ENCODE assay signal across 20 cellular contexts in the genomic region with DNA sequence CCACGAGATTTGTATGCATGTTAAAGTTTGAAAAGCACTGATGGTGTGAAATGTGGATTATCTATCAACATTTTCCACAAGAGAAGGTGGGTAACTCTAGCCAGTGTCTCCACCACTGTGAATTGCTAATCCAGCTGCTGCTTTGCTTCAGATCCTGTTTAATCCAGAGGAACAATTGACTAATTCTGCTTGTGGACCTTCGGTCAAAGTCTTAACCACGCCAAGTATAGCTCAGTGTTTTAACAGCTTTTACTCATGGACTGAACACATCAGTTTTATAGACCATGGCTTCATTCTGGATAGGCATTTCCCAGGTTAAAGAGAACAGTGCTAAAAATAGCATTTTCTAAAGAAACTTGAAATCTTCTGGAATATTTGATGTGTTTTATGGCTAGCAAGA. TPM values are rescaled to one million over a fixed set of nuclear protein-coding genes. Genes with fewer than 3 reads are reported as not detected.
DNase-seq lines count a peak whose midpoint lies in the region; ATAC-seq, FAIRE-seq and TF ChIP-seq lines count a peak whose summit lies in the region.
"Had no signal": no experiment of that assay in that cellular context is flagged by ENCODE, and none has a peak within 500 bp of the region (broad histone marks: within the 10 kb centered on the region; RNA-seq: fewer than 3 reads in every experiment).

No MANE protein-coding gene starts in this region.

- no peaks in the 10 kb centered on the region for H3K9me2 ChIP-seq in OCI-LY1 (ENCODE audit: low read depth, low read length)

- H2AFZ ChIP-seq in OCI-LY1 (ENCODE audit: low read length) (no peak overlapping the region), keratinocyte (ENCODE audit: control insufficient read depth, low read length) (no peak overlapping the region), neural progenitor cell (replicated peaks) (no peak overlapping the region)

- H3K4me1 ChIP-seq in OCI-LY1 (ENCODE audit: insufficient read depth, low read length, severe bottlenecking) (peaks cover 20% of the 10 kb centered on the region), keratinocyte (ENCODE audit: control insufficient read depth, extremely low read depth, insufficient read depth, low read length) (peaks cover 21% of the 10 kb centered on the region), neural progenitor cell (peaks cover 15% of the 10 kb centered on the region)
- peaks cover 6 to 7% of the 10 kb centered on the region in 2 donors for H3K4me1 ChIP-seq in naive thymus-derived CD4-positive, alpha-beta T cell (ENCODE audit: control insufficient read depth in 2 of 2, insufficient read depth in 2 of 2, low read length in 2 of 2)

- no peak overlapping the region for H3K27ac Mint-ChIP-seq in neural progenitor cell
- peak overlapping the region in 3 of 9 donors; percentile 14 to 39 (median 31) for H3K27ac Mint-ChIP-seq in naive thymus-derived CD4-positive, alpha-beta T cell
- H3K27ac Mint-ChIP-seq: activated CD4-positive, alpha-beta memory T cell treated with anti-CD3 and anti-CD28 coated beads for 36 hours; activated T-helper 2 cell treated with anti-CD3 and anti-CD28 coated beads, Interferon-gamma antibody, Interleukin-2, Interleukin-4, amounts not matched to agents 10 μg/mL and 5 μg/mL and 100 μg/mL, durations not matched to agents 14 hours and 24 hours and 36 hours had no signal

- peak overlapping the region; percentile 21 for H3K4me3 Mint-ChIP-seq in neural progenitor cell
- peak overlapping the region in 1 of 10 donors; percentile 5 for H3K4me3 Mint-ChIP-seq in naive thymus-derived CD4-positive, alpha-beta T cell
- H3K4me3 Mint-ChIP-seq: activated CD4-positive, alpha-beta memory T cell treated with anti-CD3 and anti-CD28 coated beads for 36 hours had no signal

- DNase-seq in HCEC 1CT (peak; percentile 10), keratinocyte (ENCODE audit: low read depth, low spot score) (no peak), neural progenitor cell (ENCODE audit: low spot score) (peak; percentile 7), hypothalamus (lab: John Stamatoyannopoulos, UW) (no peak), iPS-NIHi11 (ENCODE audit: low spot score) (no peak), H7 (no peak)
- DNase-seq in naive thymus-derived CD4-positive, alpha-beta T cell = no peak
- DNase-seq: activated CD4-positive, alpha-beta memory T cell treated with anti-CD3 and anti-CD28 coated beads for 36 hours; amygdala; central memory CD4-positive, alpha-beta T cell; effector CD4-positive, alpha-beta T cell; GDM1; heart right ventricle; MG63; NCI-H2029 treated with DMSO at 0.1 percent for 48 hours; NCI-H524 had no signal

- no peaks in the 10 kb centered on the region for H3K9me1 ChIP-seq in keratinocyte (ENCODE audit: control insufficient read depth, extremely low read depth, insufficient read depth, low read length)

- no peaks in the 10 kb centered on the region for H3K9me3 Mint-ChIP-seq in neural progenitor cell
- H3K9me3 Mint-ChIP-seq in naive thymus-derived CD4-positive, alpha-beta T cell = no peaks in the 10 kb centered on the region
- H3K9me3 Mint-ChIP-seq: activated CD4-positive, alpha-beta memory T cell treated with anti-CD3 and anti-CD28 coated beads for 36 hours; activated T-helper 2 cell treated with anti-CD3 and anti-CD28 coated beads, Interferon-gamma antibody, Interleukin-2, Interleukin-4, amounts not matched to agents 10 μg/mL and 5 μg/mL and 100 μg/mL, durations not matched to agents 14 hours and 24 hours and 36 hours had no signal

- H3K9ac ChIP-seq in OCI-LY1 (ENCODE audit: low read length) (no peak overlapping the region), keratinocyte (ENCODE audit: control insufficient read depth, extremely low read depth, insufficient read depth, low read length) (no peak overlapping the region), neural progenitor cell (no peak overlapping the region)

- ATAC-seq in naive thymus-derived CD4-positive, alpha-beta T cell = no peak
- ATAC-seq: GM12878, heart right ventricle had no signal

- H3K4me1 Mint-ChIP-seq in neural progenitor cell = peaks cover 11% of the 10 kb centered on the region
- peaks cover 16 to 32% (median 31%) of the 10 kb centered on the region in 7 donors for H3K4me1 Mint-ChIP-seq in naive thymus-derived CD4-positive, alpha-beta T cell

- H3K36me3 ChIP-seq in OCI-LY1 (ENCODE audit: insufficient read depth, low read length) (no peaks in the 10 kb centered on the region; the same call in 1 of the 2 replicates), keratinocyte (ENCODE audit: control insufficient read depth in 2 of 2, extremely low read depth in 1 of 2, insufficient read depth in 2 of 2, low read length in 2 of 2) (no peaks in the 10 kb centered on the region), neural progenitor cell (no peaks in the 10 kb centered on the region), H7 (replicated peaks; ENCODE audit: control insufficient read depth, insufficient read depth, low read length) (no peaks in the 10 kb centered on the region)
- no peaks in the 10 kb centered on the region for H3K36me3 ChIP-seq in naive thymus-derived CD4-positive, alpha-beta T cell (ENCODE audit: control insufficient read depth in 2 of 3, insufficient read depth in 3 of 3, low read length in 3 of 3)
- H3K36me3 ChIP-seq: heart right ventricle, MG63, thoracic aorta had no signal

- peaks cover 4% of the 10 kb centered on the region for H3K27me3 Mint-ChIP-seq in neural progenitor cell (ENCODE audit: insufficient read depth, low read depth)
- no peaks in the 10 kb centered on the region for H3K27me3 Mint-ChIP-seq in naive thymus-derived CD4-positive, alpha-beta T cell
- H3K27me3 Mint-ChIP-seq: activated CD4-positive, alpha-beta memory T cell treated with anti-CD3 and anti-CD28 coated beads for 36 hours had no signal

- H3F3A ChIP-seq in OCI-LY1 (ENCODE audit: insufficient read depth, low read length) = 0 out of 2 replicates have a peak, but pooled peaks cover 4% of the 10 kb centered on the region
- H3F3A ChIP-seq in neural progenitor cell (ENCODE audit: low read depth) = peaks cover 24% of the 10 kb centered on the region

- dilution Hi-C loops in keratinocyte (cut with MboI; ENCODE audit: extremely low pct_ligation_motif_present, low sequenced_read_pairs) = no loop called here

- no peaks in the 10 kb centered on the region for H4K20me1 ChIP-seq in OCI-LY1 (ENCODE audit: insufficient read depth, low read length)
- no peaks in the 10 kb centered on the region for H4K20me1 ChIP-seq in keratinocyte (ENCODE audit: control insufficient read depth, extremely low read depth, insufficient read depth, low read length)
- no peaks in the 10 kb centered on the region for H4K20me1 ChIP-seq in neural progenitor cell (ENCODE audit: low read depth)

- CTCF ChIA-PET in naive thymus-derived CD4-positive, alpha-beta T cell (lab: Charles Lee) = no interaction called here

- no peaks in the 10 kb centered on the region for H3K9me3 ChIP-seq in OCI-LY1 (ENCODE audit: low read length)
- H3K9me3 ChIP-seq in keratinocyte (ENCODE audit: control insufficient read depth, low read depth, low read length) = no peaks in the 10 kb centered on the region
- H3K9me3 ChIP-seq in neural progenitor cell (ENCODE audit: low read depth) = no peaks in the 10 kb centered on the region
- H3K9me3 ChIP-seq in naive thymus-derived CD4-positive, alpha-beta T cell (ENCODE audit: control insufficient read depth in 2 of 3, low read length in 3 of 3) = no peaks in the 10 kb centered on the region
- H3K9me3 ChIP-seq: heart right ventricle, MG63, thoracic aorta had no signal

- POLR2A ChIA-PET in naive thymus-derived CD4-positive, alpha-beta T cell (lab: Charles Lee) = interaction anchor here (1.0 to 1.4 kb wide), 2 partner anchors 21 to 24 kb away, joined by 3 to 6 read pairs; a partner anchor contains a TSS

- H3K27me3 ChIP-seq in OCI-LY1 (ENCODE audit: insufficient read depth, low read length) = no peaks in the 10 kb centered on the region
- no peaks in the 10 kb centered on the region for H3K27me3 ChIP-seq in keratinocyte (ENCODE audit: control insufficient read depth, extremely low read depth, insufficient read depth, low read length)
- no peaks in the 10 kb centered on the region for H3K27me3 ChIP-seq in neural progenitor cell
- H3K27me3 ChIP-seq in naive thymus-derived CD4-positive, alpha-beta T cell (ENCODE audit: control insufficient read depth in 2 of 2, insufficient read depth in 2 of 2, low read length in 2 of 2) = no peaks in the 10 kb centered on the region
- H3K27me3 ChIP-seq in H7 (ENCODE audit: control insufficient read depth, insufficient read depth, low read length) = no peaks in the 10 kb centered on the region
- H3K27me3 ChIP-seq: heart right ventricle, MG63 had no signal

- no peak for FAIRE-seq in keratinocyte (lab: Jason Lieb, UNC)
- FAIRE-seq: GM12878 had no signal

- H3K4me2 ChIP-seq in OCI-LY1 (ENCODE audit: low read length) (no peak overlapping the region), keratinocyte (ENCODE audit: control insufficient read depth, extremely low read depth, insufficient read depth, low read depth, low read length) (no peak overlapping the region), neural progenitor cell (no peak overlapping the region)

- intact Hi-C loops in naive thymus-derived CD4-positive, alpha-beta T cell (cut with micrococcal nuclease) = loop anchor here in 1 of 2 donors (10.0 kb wide), 1 partner anchor 930 kb away; a partner anchor contains a TSS

- H3K27ac ChIP-seq in OCI-LY1 (ENCODE audit: low read depth, low read length, poor library complexity, severe bottlenecking) (peak overlapping the region; percentile 41), keratinocyte (ENCODE audit: control insufficient read depth, insufficient read depth, low read length) (peak overlapping the region; percentile 7), neural progenitor cell (peak overlapping the region; percentile 48)
- H3K27ac ChIP-seq in naive thymus-derived CD4-positive, alpha-beta T cell (ENCODE audit: low read depth, low read length) = no peak overlapping the region
- H3K27ac ChIP-seq: heart right ventricle, thoracic aorta had no signal

- TF ChIP-seq CTCF in OCI-LY1 (IDR thresholded peaks at IDR 0.05; ENCODE audit: low read length) = no peak
- no peak for TF ChIP-seq CTCF in keratinocyte (optimal IDR thresholded peaks at IDR 0.05 in 1 of 3, IDR thresholded peaks at IDR 0.05 in 1 of 3, conservative IDR thresholded peaks at IDR 0.05 in 1 of 3; ENCODE audit: extremely low read depth in 1 of 3, insufficient read depth in 2 of 3, low read length in 3 of 3)
- TF ChIP-seq CTCF in neural progenitor cell (IDR thresholded peaks at IDR 0.05) = no peak

- H3K4me3 ChIP-seq in OCI-LY1 (ENCODE audit: low read depth, low read length, poor library complexity, severe bottlenecking) (no peak overlapping the region), keratinocyte (ENCODE audit: control insufficient read depth in 2 of 3, extremely low read depth in 1 of 3, insufficient read depth in 2 of 3, low read depth in 1 of 3, low read length in 3 of 3) (no peak overlapping the region), neural progenitor cell (no peak overlapping the region), H7 (ENCODE audit: insufficient read depth, low read depth, low read length) (no peak overlapping the region)
- no peak overlapping the region for H3K4me3 ChIP-seq in naive thymus-derived CD4-positive, alpha-beta T cell (ENCODE audit: low read length)
- H3K4me3 ChIP-seq: GM12878, heart right ventricle, MG63, thoracic aorta had no signal

- H3K79me2 ChIP-seq in OCI-LY1 (ENCODE audit: insufficient read depth, low read length) = peaks cover 25% of the 10 kb centered on the region
- peaks cover 29% of the 10 kb centered on the region for H3K79me2 ChIP-seq in keratinocyte (ENCODE audit: control insufficient read depth, insufficient read depth, low read length)
- H3K79me2 ChIP-seq in neural progenitor cell (ENCODE audit: low read depth) = peaks cover 26% of the 10 kb centered on the region

- H3K36me3 Mint-ChIP-seq in neural progenitor cell = no peaks in the 10 kb centered on the region
- H3K36me3 Mint-ChIP-seq in naive thymus-derived CD4-positive, alpha-beta T cell = no peaks in the 10 kb centered on the region
- H3K36me3 Mint-ChIP-seq: activated CD4-positive, alpha-beta memory T cell treated with anti-CD3 and anti-CD28 coated beads for 36 hours had no signal

RNA-seq across cellular contexts. Expression of a gene that starts 23.5 kb away (rescaled TPM):
- polyA plus RNA-seq in keratinocyte = 73.0 to 139 TPM (median 92.6 TPM) in 3 replicates
- polyA plus RNA-seq in keratinocyte (2011; ENCODE audit: low read depth) = 54.7 TPM
- polyA plus RNA-seq in keratinocyte (2011; cell fraction: cytosol; rRNA removed) = 66.4 and 127 TPM in 2 replicates
- polyA plus RNA-seq in keratinocyte (2011; cell fraction: nucleus; rRNA removed) = 54.4 and 63.4 TPM in 2 replicates
- 58.0 and 90.5 TPM in 2 replicates for polyA plus RNA-seq in keratinocyte (2012; ENCODE audit: low replicate concordance)
- 12.8 to 83.9 TPM (median 38.5 TPM) in 3 replicates for polyA minus RNA-seq in keratinocyte
- 43.5 TPM for polyA minus RNA-seq in keratinocyte (2011; cell fraction: cytosol; rRNA and poly(A)+ RNA removed)
- polyA minus RNA-seq in keratinocyte (2011; cell fraction: nucleus; rRNA and poly(A)+ RNA removed) = 34.0 and 74.5 TPM in 2 replicates
- 33.5 and 50.9 TPM in 2 replicates for total RNA-seq in neural progenitor cell (ENCODE audit: low replicate concordance)
- 10 to 100 TPM; 20.7 to 32.6 (median 25.0) TPM for total RNA-seq in naive thymus-derived CD4-positive, alpha-beta T cell
- polyA plus RNA-seq in naive thymus-derived CD4-positive, alpha-beta T cell = 10 to 100 TPM; 37.1 to 43.8 TPM
- 20.1 and 28.0 TPM in 2 replicates for total RNA-seq in H7 (2014; rRNA removed; shearing (Covaris generic))

RNA-seq across cellular contexts. Expression of a gene that starts 23.9 kb away (rescaled TPM):
- 37.1 to 53.5 TPM (median 44.1 TPM) in 3 replicates for polyA plus RNA-seq in keratinocyte
- polyA plus RNA-seq in keratinocyte (2011; ENCODE audit: low read depth) = 17.4 TPM
- 26.7 and 58.2 TPM in 2 replicates for polyA plus RNA-seq in keratinocyte (2011; cell fraction: cytosol; rRNA removed)
- polyA plus RNA-seq in keratinocyte (2011; cell fraction: nucleus; rRNA removed) = 46.9 and 58.5 TPM in 2 replicates
- polyA plus RNA-seq in keratinocyte (2012; ENCODE audit: low replicate concordance) = 18.9 and 25.8 TPM in 2 replicates
- 16.7 to 59.7 TPM (median 35.2 TPM) in 3 replicates for polyA minus RNA-seq in keratinocyte
- polyA minus RNA-seq in keratinocyte (2011; cell fraction: cytosol; rRNA and poly(A)+ RNA removed) = 33.6 TPM
- polyA minus RNA-seq in keratinocyte (2011; cell fraction: nucleus; rRNA and poly(A)+ RNA removed) = 24.9 and 45.7 TPM in 2 replicates
- 47.2 and 58.3 TPM in 2 replicates for total RNA-seq in neural progenitor cell (ENCODE audit: low replicate concordance)
- total RNA-seq in naive thymus-derived CD4-positive, alpha-beta T cell = 10 to 100 TPM; 21.8 to 49.3 (median 31.3) TPM
- polyA plus RNA-seq in naive thymus-derived CD4-positive, alpha-beta T cell = 10 to 100 TPM; 24.8 to 34.5 TPM
- 27.8 and 32.7 TPM in 2 replicates for total RNA-seq in H7 (2014; rRNA removed; shearing (Covaris generic))

Comparison
In these comparisons a context has a peak if more than half of its experiments do, and no peak if none do; other contexts are left out.
1. DNase-seq: peak in HCEC 1CT (single experiment) and neural progenitor cell (single experiment); none in keratinocyte (single experiment), naive thymus-derived CD4-positive, alpha-beta T cell (0 of 9), hypothalamus (0 of 51), iPS-NIHi11 (single experiment) and H7 (single experiment).